8 cellular contexts compared by ENCODE assay signal in the genomic region with DNA sequence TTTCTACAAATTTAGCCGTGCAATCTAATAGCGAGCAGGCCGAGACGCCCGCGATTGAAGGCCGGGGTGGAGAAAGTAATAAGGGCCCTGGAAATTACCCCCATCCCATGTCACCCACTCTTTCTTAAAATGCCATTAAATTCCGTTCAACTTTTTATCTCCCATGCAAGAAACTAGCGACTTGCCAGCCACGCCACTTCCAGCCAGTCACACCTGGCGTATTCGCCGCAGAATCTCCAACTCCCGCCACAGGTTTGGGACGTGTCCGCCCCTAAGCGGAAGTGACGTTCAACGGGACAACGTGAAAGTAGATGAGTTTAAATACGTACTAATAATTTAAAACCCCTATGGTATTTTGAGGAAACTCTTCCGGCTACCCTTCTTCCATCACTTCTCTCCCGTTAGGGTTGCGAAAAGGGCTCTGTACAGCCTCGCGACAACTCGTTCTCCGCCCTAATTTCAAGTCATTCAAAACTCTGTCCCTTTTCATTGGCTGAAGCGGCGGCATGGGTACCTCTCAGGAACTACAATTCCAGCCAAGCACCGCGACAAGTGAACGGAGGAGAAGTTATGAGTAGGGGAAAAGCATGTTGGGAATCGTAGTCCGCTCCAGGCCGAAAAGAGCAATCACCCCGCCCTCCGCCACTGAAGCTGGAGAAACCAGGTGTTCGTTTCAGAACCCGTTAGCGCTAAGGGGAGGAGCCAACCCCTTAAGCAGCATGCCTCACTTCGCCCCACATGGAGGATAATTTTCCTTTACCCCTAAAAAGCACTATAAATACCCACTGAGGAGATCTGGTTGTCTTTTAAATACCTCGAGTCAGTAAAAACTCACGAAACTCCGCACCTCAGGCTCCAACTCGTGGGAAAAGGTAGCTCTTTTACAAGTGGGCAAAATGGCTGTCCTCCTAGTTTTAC. TPM values are rescaled to one million over a fixed set of nuclear protein-coding genes. Genes with fewer than 3 reads are reported as not detected.
DNase-seq lines count a peak whose midpoint lies in the region; ATAC-seq and TF ChIP-seq lines count a peak whose summit lies in the region.

A gene (minus strand): TSS at position 906 of the 918 bp plus-strand sequence.

- peak within 1 kb of the TSS; percentile 85 to 92 for H3K27ac ChIP-seq in lung (ENCODE audit: low read depth in 1 of 2, low read length in 1 of 2)

- H3K27me3 ChIP-seq in lung (ENCODE audit: control insufficient read depth, insufficient read depth) = no peaks in the 10 kb centered on the region

- H3K9me3 ChIP-seq in lung (ENCODE audit: control insufficient read depth in 2 of 2, insufficient read depth in 1 of 2, low read length in 1 of 2) = no peaks in the 10 kb centered on the region

- no peak for TF ChIP-seq CTCF in lung (IDR thresholded peaks at IDR 0.05; ENCODE audit: control extremely low read depth, extremely low read depth)

- no peaks in the 10 kb centered on the region for H3K36me3 ChIP-seq in lung (ENCODE audit: control insufficient read depth in 2 of 2, insufficient read depth in 2 of 2, low read length in 2 of 2)

- H3K4me3 ChIP-seq in lung = peak within 1 kb of the TSS; percentile 92

- no peaks in the 10 kb centered on the region for H3K4me1 ChIP-seq in lung (ENCODE audit: control insufficient read depth in 2 of 2, insufficient read depth in 2 of 2, low read length in 2 of 2)

- peak; percentile 95 for DNase-seq in COLO668 (lab: John Stamatoyannopoulos, UW; ENCODE audit: unreplicated experiment)
- peak; percentile 96 for DNase-seq in HS-5 (ENCODE audit: low read depth)
- DNase-seq in NK-92 (lab: John Stamatoyannopoulos, UW; ENCODE audit: unreplicated experiment) = peak; percentile 72
- DNase-seq in activated CD8-positive, alpha-beta memory T cell treated with anti-CD3 and anti-CD28 coated beads for 24 hours = peak; percentile 92
- DNase-seq in effector CD4-positive, alpha-beta T cell = peak; percentile 93
- DNase-seq in lung (ENCODE audit: low spot score) = peak; percentile 96
- DNase-seq in stimulated activated CD4-positive, alpha-beta T cell treated with anti-CD3 and anti-CD28 coated beads, TNF-alpha, amount 100 ng/mL, for 24 hours (ENCODE audit: low read depth in 3 of 3) = peak; percentile 85 to 94 (median 91)

- ATAC-seq in GM21360 (IDR thresholded peaks at IDR 0.05; ENCODE audit: unreplicated experiment) = peak; percentile 74
- ATAC-seq in lung (ENCODE audit: insufficient read depth, low FRiP score) = peak; percentile 85

- 0 to 1% methylated on average over 46 of the region's 46 CpGs for WGBS in lung, 2 donors

RNA-seq across cellular contexts. Expression of the gene that starts here (rescaled TPM):
- total RNA-seq in lung = 10 to 100 TPM in 1 of 2 donors, 1 to 10 TPM in 1; 5.1 to 14.9 TPM
- 1 to 10 TPM; 1.3 to 1.6 TPM for polyA plus RNA-seq in lung

Comparison
In these comparisons a context has a peak if more than half of its experiments do, and no peak if none do; other contexts are left out.
1. Peak in every context shown above with its lines: DNase-seq, ATAC-seq, H3K4me3 ChIP-seq and H3K27ac ChIP-seq.